Comparison of ENCODE assay signal across 8 cellular contexts in the genomic region with DNA sequence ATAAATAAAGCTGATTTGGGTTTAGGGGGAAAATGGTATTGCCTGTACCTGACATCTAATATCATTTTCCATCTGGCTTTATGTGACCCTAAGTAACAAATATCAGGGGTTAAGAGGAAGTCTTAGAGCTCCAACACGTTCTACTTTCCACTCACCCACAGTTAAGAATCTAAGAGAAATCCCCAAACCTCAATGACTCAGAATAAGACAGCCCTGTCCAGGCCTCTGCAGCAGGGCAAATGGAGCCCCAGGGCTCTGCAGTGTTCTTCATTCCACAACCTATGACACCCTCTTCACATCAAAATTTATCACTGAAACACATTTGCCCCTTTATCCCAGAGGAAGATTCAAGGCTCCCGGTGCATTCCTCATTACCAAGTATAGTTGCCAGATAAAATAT. TPM values are rescaled to one million over a fixed set of nuclear protein-coding genes. Genes with fewer than 3 reads are reported as not detected.
DNase-seq lines count a peak whose midpoint lies in the region; ATAC-seq and TF ChIP-seq lines count a peak whose summit lies in the region.

No MANE protein-coding gene starts in this region.

- DNase-seq in GM03348 (ENCODE audit: low spot score) (peak; percentile 50), HPDE6-E6E7 (ENCODE audit: extremely low spot score) (peak; percentile 73), mammary epithelial cell (peak; percentile 85), lower leg skin (ENCODE audit: low spot score in 2 of 2) (no peak), sigmoid colon (no peak), middle frontal gyrus (ENCODE audit: extremely low spot score, low spot score) (no peak)
- no peak for DNase-seq in stimulated activated CD4-positive, alpha-beta T cell treated with anti-CD3 and anti-CD28 coated beads, Interleukin-2, amount 100 ng/mL, for 24 hours

- no peak overlapping the region for H2AFZ ChIP-seq in mammary epithelial cell (ENCODE audit: low read depth, low read length)

- WGBS in mammary epithelial cell (ENCODE audit: low coverage, missing lambda C conversion rate), result 31% methylated on average over 2 of the region's 2 CpGs
- 51 to 52% methylated on average over 2 of the region's 2 CpGs for WGBS in lower leg skin, 2 donors
- 64 to 78% methylated on average over 2 of the region's 2 CpGs for WGBS in sigmoid colon, 2 donors

- peak overlapping the region; percentile 22 for H3K27ac ChIP-seq in mammary epithelial cell (ENCODE audit: insufficient read depth, low read depth, low read length)
- no peak overlapping the region for H3K27ac ChIP-seq in sigmoid colon

- H3K9ac ChIP-seq in mammary epithelial cell (ENCODE audit: insufficient read depth, low read length), result no peak overlapping the region

- H3K9me3 ChIP-seq in mammary epithelial cell (replicated peaks; ENCODE audit: insufficient read depth, low read length), result no peaks in the 10 kb centered on the region
- no peaks in the 10 kb centered on the region for H3K9me3 ChIP-seq in sigmoid colon

- CTCF ChIA-PET in mammary epithelial cell (lab: Charles Lee; ENCODE audit: low non-redundant PET), result no interaction called here

- no peaks in the 10 kb centered on the region for H3K36me3 ChIP-seq in mammary epithelial cell (ENCODE audit: insufficient read depth, low read length)
- H3K36me3 ChIP-seq in sigmoid colon, result no peaks in the 10 kb centered on the region

- no peak overlapping the region for H3K4me3 ChIP-seq in mammary epithelial cell (replicated peaks in 1 of 3; ENCODE audit: insufficient read depth in 1 of 3, low read depth in 2 of 3, low read length in 3 of 3)
- no peak overlapping the region for H3K4me3 ChIP-seq in lower leg skin (ENCODE audit: low read depth, poor library complexity, severe bottlenecking)
- H3K4me3 ChIP-seq in sigmoid colon, result no peak overlapping the region

- dilution Hi-C loops in mammary epithelial cell (cut with HindIII; ENCODE audit: low sequenced_read_pairs), result no loop called here

- TF ChIP-seq CTCF in mammary epithelial cell (conservative IDR thresholded peaks at IDR 0.05 in 1 of 2, IDR thresholded peaks at IDR 0.05 in 1 of 2; ENCODE audit: extremely low read depth in 1 of 2, insufficient read depth in 1 of 2, low read depth in 1 of 2, low read length in 2 of 2) (no peak), lower leg skin (IDR thresholded peaks at IDR 0.05) (no peak), sigmoid colon (IDR thresholded peaks at IDR 0.05) (no peak)

- H4K20me1 ChIP-seq in mammary epithelial cell (ENCODE audit: insufficient read depth, low read length), result no peaks in the 10 kb centered on the region

- in situ Hi-C loops in mammary epithelial cell (cut with MboI; ENCODE audit: low sequenced_read_pairs in 2 of 2), result loop anchor here (25.0 kb wide), 2 partner anchors 240 to 1160 kb away; no protein-coding TSS in a partner anchor

- TF ChIP-seq EP300 in sigmoid colon (IDR thresholded peaks at IDR 0.05), result no peak

- intact Hi-C loops in mammary epithelial cell (cut with micrococcal nuclease), result no loop called here
- intact Hi-C loops in lower leg skin (cut with DNase I; ENCODE audit: low total_unique reads), result no loop called here
- intact Hi-C loops in sigmoid colon (cut with DNase I), result no loop called here

- no TSS peak for BruUV-seq in mammary epithelial cell (replicated peaks; lab: Mats Ljungman, UMichigan)

- TF ChIP-seq POLR2A in lower leg skin (IDR thresholded peaks at IDR 0.05) (no peak), sigmoid colon (IDR thresholded peaks at IDR 0.05) (no peak)

- H3K4me2 ChIP-seq in mammary epithelial cell (ENCODE audit: insufficient read depth, low read depth, low read length), result no peak overlapping the region

- H3K4me1 ChIP-seq in mammary epithelial cell (ENCODE audit: insufficient read depth, low read length) (peaks cover 29% of the 10 kb centered on the region), sigmoid colon (no peaks in the 10 kb centered on the region)

- H3K27me3 ChIP-seq in mammary epithelial cell (ENCODE audit: insufficient read depth, low read length) (no peaks in the 10 kb centered on the region), sigmoid colon (no peaks in the 10 kb centered on the region)

- no peaks in the 10 kb centered on the region for H3K79me2 ChIP-seq in mammary epithelial cell (ENCODE audit: insufficient read depth, low read length)

- ATAC-seq in GM21529 (IDR thresholded peaks at IDR 0.05; ENCODE audit: unreplicated experiment), result peak; percentile 99

RNA-seq across cellular contexts. Expression of a gene that starts 20.3 kb away (rescaled TPM):
- total RNA-seq in mammary epithelial cell (1 to 10 TPM; 2.6 to 4.7 TPM), lower leg skin (10 to 100 TPM; 18.4 to 26.6 (median 24.7) TPM), sigmoid colon (10 to 100 TPM; 13.4 to 29.3 (median 23.6) TPM)
- polyA plus RNA-seq in mammary epithelial cell (1.8 TPM), sigmoid colon (10 to 100 TPM in 1 of 3 donors, 1 to 10 TPM in 2; 7.5 to 18.3 (median 7.8) TPM)
- polyA minus RNA-seq in mammary epithelial cell, result 1.1 TPM

Comparison
In these comparisons a context has a peak if more than half of its experiments do, and no peak if none do; other contexts are left out.
1. DNase-seq: peak in GM03348 (single experiment), HPDE6-E6E7 (single experiment) and mammary epithelial cell (single experiment); none in lower leg skin (0 of 2), sigmoid colon (single experiment), stimulated activated CD4-positive, alpha-beta T cell treated with anti-CD3 and anti-CD28 coated beads, Interleukin-2, amount 100 ng/mL, for 24 hours (0 of 2) and middle frontal gyrus (single experiment).